In genomic region chr9:130448035-130448624, GRCh38 we compare ENCODE assay signal across 9 cellular contexts. TPM values are rescaled to one million over a fixed set of nuclear protein-coding genes. Genes with fewer than 3 reads are reported as not detected.
DNase-seq lines count a peak whose midpoint lies in the region; TF ChIP-seq lines count a peak whose summit lies in the region.
"Had no signal": no experiment of that assay in that cellular context is flagged by ENCODE, and none has a peak within 500 bp of the region (broad histone marks: within the 10 kb centered on the region; RNA-seq: fewer than 3 reads in every experiment).

No MANE protein-coding gene starts in this region.

- H3K27me3 ChIP-seq in PC-9 (ENCODE audit: insufficient read depth, low read depth), result no peaks in the 10 kb centered on the region

- no peaks in the 10 kb centered on the region for H3K36me3 ChIP-seq in PC-9 (ENCODE audit: low read depth)

- H3K27ac Mint-ChIP-seq in activated T-helper 1 cell treated with anti-CD3 and anti-CD28 coated beads, Interleukin-12 subunit alpha, Interleukin-12 subunit beta, Interleukin-2, Interleukin-4 antibody, amounts not matched to agents 30 ng/mL and 10 ng/mL and 1 ng/mL, durations not matched to agents 14 hours and 24 hours and 36 hours, result no peak overlapping the region

- no peaks in the 10 kb centered on the region for H3K9me3 Mint-ChIP-seq in activated T-helper 1 cell treated with anti-CD3 and anti-CD28 coated beads, Interleukin-12 subunit alpha, Interleukin-12 subunit beta, Interleukin-2, Interleukin-4 antibody, amounts not matched to agents 30 ng/mL and 10 ng/mL and 1 ng/mL, durations not matched to agents 14 hours and 24 hours and 36 hours

- peaks cover 7% of the 10 kb centered on the region; the same call in 1 of the 2 replicates for H3F3A ChIP-seq in PC-9 (ENCODE audit: insufficient read depth, low read depth)

- H3K4me3 ChIP-seq in GM12865 (ENCODE audit: low read depth, low read length) (no peak overlapping the region), PC-9 (no peak overlapping the region)

- H3K4me1 Mint-ChIP-seq in activated T-helper 1 cell treated with anti-CD3 and anti-CD28 coated beads, Interleukin-12 subunit alpha, Interleukin-12 subunit beta, Interleukin-2, Interleukin-4 antibody, amounts not matched to agents 30 ng/mL and 10 ng/mL and 1 ng/mL, durations not matched to agents 14 hours and 24 hours and 36 hours (ENCODE audit: low read depth), result peaks cover 13% of the 10 kb centered on the region

- BruUV-seq in PC-9 (replicated peaks; lab: Mats Ljungman, UMichigan), result no TSS peak

- H3K27ac ChIP-seq in PC-9, result no peak overlapping the region
- H3K27ac ChIP-seq: epithelial cell of prostate had no signal

- TF ChIP-seq CTCF in AG09319 (IDR thresholded peaks at IDR 0.05; ENCODE audit: low read depth, low read length), result no peak
- TF ChIP-seq CTCF in GM12865 (IDR thresholded peaks at IDR 0.05; ENCODE audit: insufficient read depth, low read depth, low read length, missing control alignments), result no peak
- no peak for TF ChIP-seq CTCF in PC-9 (conservative IDR thresholded peaks at IDR 0.05)

- intact Hi-C loops in PC-9 (cut with micrococcal nuclease; ENCODE audit: unreplicated experiment), result loop anchor here (5.0 kb wide), 2 partner anchors 206 to 321 kb away; no protein-coding TSS in a partner anchor
- intact Hi-C loops in activated T-helper 1 cell treated with anti-CD3 and anti-CD28 coated beads, Interleukin-12 subunit alpha, Interleukin-12 subunit beta, Interleukin-2, Interleukin-4 antibody, amounts not matched to agents 30 ng/mL and 10 ng/mL and 1 ng/mL, durations not matched to agents 14 hours and 24 hours and 36 hours (cut with micrococcal nuclease), result no loop called here

- peaks cover 11% of the 10 kb centered on the region for H3K27me3 Mint-ChIP-seq in activated T-helper 1 cell treated with anti-CD3 and anti-CD28 coated beads, Interleukin-12 subunit alpha, Interleukin-12 subunit beta, Interleukin-2, Interleukin-4 antibody, amounts not matched to agents 30 ng/mL and 10 ng/mL and 1 ng/mL, durations not matched to agents 14 hours and 24 hours and 36 hours (ENCODE audit: insufficient read depth)

- H3K36me3 Mint-ChIP-seq in activated T-helper 1 cell treated with anti-CD3 and anti-CD28 coated beads, Interleukin-12 subunit alpha, Interleukin-12 subunit beta, Interleukin-2, Interleukin-4 antibody, amounts not matched to agents 30 ng/mL and 10 ng/mL and 1 ng/mL, durations not matched to agents 14 hours and 24 hours and 36 hours (ENCODE audit: low read depth), result no peaks in the 10 kb centered on the region

- no peak overlapping the region for H3K4me3 Mint-ChIP-seq in activated T-helper 1 cell treated with anti-CD3 and anti-CD28 coated beads, Interleukin-12 subunit alpha, Interleukin-12 subunit beta, Interleukin-2, Interleukin-4 antibody, amounts not matched to agents 30 ng/mL and 10 ng/mL and 1 ng/mL, durations not matched to agents 14 hours and 24 hours and 36 hours

- POLR2A ChIA-PET in PC-9 (lab: Charles Lee; ENCODE audit: unreplicated experiment), result no interaction called here

- peaks cover 42% of the 10 kb centered on the region for H3K4me1 ChIP-seq in PC-9 (replicated peaks; ENCODE audit: insufficient read depth)

- no peak overlapping the region for H2AFZ ChIP-seq in PC-9

- no peaks in the 10 kb centered on the region for H3K9me2 ChIP-seq in PC-9 (ENCODE audit: insufficient read depth)

- peaks cover 19% of the 10 kb centered on the region for H4K20me1 ChIP-seq in PC-9 (ENCODE audit: insufficient read depth)

- CTCF ChIA-PET in PC-9 (lab: Charles Lee), result interaction anchor here (0.6 kb wide), 2 partner anchors 107 to 471 kb away, joined by 3 to 9 read pairs; no protein-coding TSS in a partner anchor

- DNase-seq in AG09319 (ENCODE audit: extremely low read depth, low read depth) (peak; percentile 42), GM12865 (ENCODE audit: low read depth) (peak; percentile 10), PC-9 (peak in 1 of 2 experiments; percentile 20), fibroblast of gingiva (ENCODE audit: low read depth) (peak; percentile 44), inferior parietal cortex (ENCODE audit: extremely low spot score) (no peak), cerebellar nuclear complex (lab: John Stamatoyannopoulos, UW) (no peak), medulla oblongata (ENCODE audit: extremely low spot score) (no peak)
- DNase-seq in activated T-helper 1 cell treated with anti-CD3 and anti-CD28 coated beads, Interleukin-12 subunit alpha, Interleukin-12 subunit beta, Interleukin-2, Interleukin-4 antibody, amounts not matched to agents 30 ng/mL and 10 ng/mL and 1 ng/mL, durations not matched to agents 14 hours and 24 hours and 36 hours (ENCODE audit: low spot score), result no peak

- no peaks in the 10 kb centered on the region for H3K9me3 ChIP-seq in PC-9 (ENCODE audit: insufficient read depth, low read depth)

- peak overlapping the region; percentile 99 for H3K4me2 ChIP-seq in PC-9

- peaks cover 7% of the 10 kb centered on the region; the same call in 1 of the 2 replicates for H3K79me2 ChIP-seq in PC-9 (ENCODE audit: low read depth)

RNA-seq across cellular contexts. Expression of gene ASS1, which starts 3.4 kb away (rescaled TPM):
- total RNA-seq in PC-9 (2021), result 255 and 371 TPM in 2 replicates
- 2.9 and 3.3 TPM in 2 replicates for total RNA-seq in activated T-helper 1 cell treated with anti-CD3 and anti-CD28 coated beads, Interleukin-12 subunit alpha, Interleukin-12 subunit beta, Interleukin-2, Interleukin-4 antibody, amounts not matched to agents 30 ng/mL and 10 ng/mL and 1 ng/mL, durations not matched to agents 14 hours and 24 hours and 36 hours

Comparison
In these comparisons a context has a peak if more than half of its experiments do, and no peak if none do; other contexts are left out.
1. DNase-seq: peak in AG09319 (single experiment), GM12865 (single experiment) and fibroblast of gingiva (single experiment); none in inferior parietal cortex (single experiment), activated T-helper 1 cell treated with anti-CD3 and anti-CD28 coated beads, Interleukin-12 subunit alpha, Interleukin-12 subunit beta, Interleukin-2, Interleukin-4 antibody, amounts not matched to agents 30 ng/mL and 10 ng/mL and 1 ng/mL, durations not matched to agents 14 hours and 24 hours and 36 hours (single experiment), cerebellar nuclear complex (0 of 2) and medulla oblongata (single experiment).
2. RNA of gene ASS1, which starts 3.4 kb away (total RNA-seq): 255 to 371 TPM in PC-9; 2.9 to 3.3 TPM in activated T-helper 1 cell treated with anti-CD3 and anti-CD28 coated beads, Interleukin-12 subunit alpha, Interleukin-12 subunit beta, Interleukin-2, Interleukin-4 antibody, amounts not matched to agents 30 ng/mL and 10 ng/mL and 1 ng/mL, durations not matched to agents 14 hours and 24 hours and 36 hours; every median in the first group is over 10 times any median in the second.